1 cellular context compared by ENCODE assay signal in the genomic region with DNA sequence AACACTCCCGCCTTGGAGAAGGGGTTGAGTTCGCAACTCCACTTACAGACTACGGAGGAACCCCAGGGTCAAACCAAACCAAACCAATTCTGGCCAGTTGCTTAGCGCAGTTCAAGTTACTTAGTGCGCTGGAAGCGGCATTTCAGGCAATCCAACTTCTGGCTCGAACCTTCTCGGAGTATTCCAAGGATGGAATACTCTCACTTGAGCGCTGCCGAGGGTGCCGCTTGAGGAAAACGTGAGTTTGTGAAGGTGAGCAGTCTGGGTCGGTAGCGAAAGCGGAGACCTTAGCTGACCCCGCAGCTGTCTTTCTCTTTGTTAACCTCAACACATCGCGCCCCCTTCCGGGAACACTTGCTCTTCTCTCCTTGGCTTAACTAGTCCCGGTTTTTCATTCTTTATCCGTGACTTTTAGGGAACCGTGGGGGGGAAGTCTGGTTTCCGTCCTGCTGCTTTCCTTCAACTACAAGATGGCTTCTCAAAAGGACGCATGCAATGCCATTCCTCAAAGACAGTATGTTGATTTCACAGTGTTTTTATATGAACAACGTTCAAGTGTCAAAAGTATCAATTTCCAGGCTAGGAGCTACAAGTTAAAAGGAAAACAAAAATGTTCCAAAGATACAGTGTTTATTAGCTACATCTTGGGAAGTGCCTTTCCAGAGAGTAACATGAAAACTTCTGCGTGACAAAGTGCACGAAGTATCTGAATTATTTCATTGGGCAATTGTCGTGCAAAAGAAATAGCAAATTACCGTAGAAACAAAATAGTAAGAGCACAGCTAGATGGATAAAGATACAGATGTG.
TF ChIP-seq lines count a peak whose summit lies in the region.

No MANE protein-coding gene starts in this region.

TF ChIP-seq in HepG2, 621 proteins besides CTCF, POLR2A, EP300 and RAD21 (continued from another document and continues in another):
- no peak for TF ChIP-seq TCF12 (IDR thresholded peaks at IDR 0.05)
- TF ChIP-seq TCF12 (CRISPR knock-in tag; IDR thresholded peaks at IDR 0.05), result peak; percentile 46; the same call in 1 of the 2 replicates
- no peak for TF ChIP-seq RBM22 (optimal IDR thresholded peaks at IDR 0.05; ENCODE audit: low read length)
- no peak for TF ChIP-seq ZNF547 (CRISPR knock-in tag; IDR thresholded peaks at IDR 0.05)
- TF ChIP-seq ARID4A (CRISPR knock-in tag; IDR thresholded peaks at IDR 0.05; ENCODE audit: borderline replicate concordance), result 0 out of 2 replicates have a peak, but pooled peaks have one; percentile 44
- TF ChIP-seq, protein P1, sequence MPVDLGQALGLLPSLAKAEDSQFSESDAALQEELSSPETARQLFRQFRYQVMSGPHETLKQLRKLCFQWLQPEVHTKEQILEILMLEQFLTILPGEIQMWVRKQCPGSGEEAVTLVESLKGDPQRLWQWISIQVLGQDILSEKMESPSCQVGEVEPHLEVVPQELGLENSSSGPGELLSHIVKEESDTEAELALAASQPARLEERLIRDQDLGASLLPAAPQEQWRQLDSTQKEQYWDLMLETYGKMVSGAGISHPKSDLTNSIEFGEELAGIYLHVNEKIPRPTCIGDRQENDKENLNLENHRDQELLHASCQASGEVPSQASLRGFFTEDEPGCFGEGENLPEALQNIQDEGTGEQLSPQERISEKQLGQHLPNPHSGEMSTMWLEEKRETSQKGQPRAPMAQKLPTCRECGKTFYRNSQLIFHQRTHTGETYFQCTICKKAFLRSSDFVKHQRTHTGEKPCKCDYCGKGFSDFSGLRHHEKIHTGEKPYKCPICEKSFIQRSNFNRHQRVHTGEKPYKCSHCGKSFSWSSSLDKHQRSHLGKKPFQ (CRISPR knock-in tag; IDR thresholded peaks at IDR 0.05; ENCODE audit: insufficient replicate concordance), result peak; percentile 42
- TF ChIP-seq KDM2A (CRISPR knock-in tag; IDR thresholded peaks at IDR 0.05; ENCODE audit: borderline replicate concordance, low read depth), result 0 out of 2 replicates have a peak, but pooled peaks have one; percentile 16
- TF ChIP-seq ZNF20 (CRISPR knock-in tag; IDR thresholded peaks at IDR 0.05), result no peak
- TF ChIP-seq GABPA (IDR thresholded peaks at IDR 0.05; ENCODE audit: low read depth, low read length), result 0 out of 2 replicates have a peak, but pooled peaks have one; percentile 9
- TF ChIP-seq GABPA (CRISPR knock-in tag; IDR thresholded peaks at IDR 0.05; ENCODE audit: low read depth), result no peak
- peak; percentile 54; the same call in 1 of the 2 replicates for TF ChIP-seq SMAD3 (CRISPR knock-in tag; IDR thresholded peaks at IDR 0.05)
- TF ChIP-seq, protein P2, sequence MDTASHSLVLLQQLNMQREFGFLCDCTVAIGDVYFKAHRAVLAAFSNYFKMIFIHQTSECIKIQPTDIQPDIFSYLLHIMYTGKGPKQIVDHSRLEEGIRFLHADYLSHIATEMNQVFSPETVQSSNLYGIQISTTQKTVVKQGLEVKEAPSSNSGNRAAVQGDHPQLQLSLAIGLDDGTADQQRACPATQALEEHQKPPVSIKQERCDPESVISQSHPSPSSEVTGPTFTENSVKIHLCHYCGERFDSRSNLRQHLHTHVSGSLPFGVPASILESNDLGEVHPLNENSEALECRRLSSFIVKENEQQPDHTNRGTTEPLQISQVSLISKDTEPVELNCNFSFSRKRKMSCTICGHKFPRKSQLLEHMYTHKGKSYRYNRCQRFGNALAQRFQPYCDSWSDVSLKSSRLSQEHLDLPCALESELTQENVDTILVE (CRISPR knock-in tag; IDR thresholded peaks at IDR 0.05), result no peak
- TF ChIP-seq NFRKB (IDR thresholded peaks at IDR 0.05), result no peak
- peak; percentile 92; the same call in 1 of the 2 replicates for TF ChIP-seq EHMT2 (IDR thresholded peaks at IDR 0.05; ENCODE audit: borderline replicate concordance, low read depth, low read length)
- TF ChIP-seq ZGPAT (CRISPR knock-in tag; IDR thresholded peaks at IDR 0.05), result peak; percentile 67; the same call in 1 of the 2 replicates
- no peak for TF ChIP-seq BRD4 (CRISPR knock-in tag; IDR thresholded peaks at IDR 0.05)
- no peak for TF ChIP-seq RBAK (CRISPR knock-in tag; IDR thresholded peaks at IDR 0.05)
- TF ChIP-seq MYC (CRISPR knock-in tag; IDR thresholded peaks at IDR 0.05; ENCODE audit: borderline replicate concordance), result 0 out of 2 replicates have a peak, but pooled peaks have one; percentile 8
- peak; percentile 48 for TF ChIP-seq SAP130 (CRISPR knock-in tag; IDR thresholded peaks at IDR 0.05; ENCODE audit: low read depth)
- no peak for TF ChIP-seq ZHX1 (CRISPR knock-in tag; IDR thresholded peaks at IDR 0.05; ENCODE audit: low read depth)
- peak; percentile 38; the same call in 1 of the 2 replicates for TF ChIP-seq ZNF891 (CRISPR knock-in tag; IDR thresholded peaks at IDR 0.05)
- peak; percentile 4; the same call in 1 of the 2 replicates for TF ChIP-seq ZNF607 (CRISPR knock-in tag; IDR thresholded peaks at IDR 0.05; ENCODE audit: borderline replicate concordance)
- TF ChIP-seq HNRNPH1 (optimal IDR thresholded peaks at IDR 0.05; ENCODE audit: low read depth, low read length), result no peak
- TF ChIP-seq NFYB (CRISPR knock-in tag; IDR thresholded peaks at IDR 0.05), result no peak
- no peak for TF ChIP-seq ZNF704 (CRISPR knock-in tag; IDR thresholded peaks at IDR 0.05; ENCODE audit: borderline replicate concordance)
- TF ChIP-seq ZKSCAN8 (CRISPR knock-in tag; IDR thresholded peaks at IDR 0.05; ENCODE audit: borderline replicate concordance), result no peak
- TF ChIP-seq ZNF510 (CRISPR knock-in tag; IDR thresholded peaks at IDR 0.05; ENCODE audit: low read depth), result 0 out of 2 replicates have a peak, but pooled peaks have one; percentile 0
- TF ChIP-seq NKX3-1 (CRISPR knock-in tag; IDR thresholded peaks at IDR 0.05), result no peak
- TF ChIP-seq EEA1 (CRISPR knock-in tag; IDR thresholded peaks at IDR 0.05; ENCODE audit: borderline replicate concordance), result no peak
- peak; percentile 100 for TF ChIP-seq THRA (CRISPR knock-in tag; IDR thresholded peaks at IDR 0.05; ENCODE audit: borderline replicate concordance)
- 0 out of 2 replicates have a peak, but pooled peaks have one; percentile 30 for TF ChIP-seq ZNF747 (CRISPR knock-in tag; IDR thresholded peaks at IDR 0.05; ENCODE audit: borderline replicate concordance)
- TF ChIP-seq, protein P3, sequence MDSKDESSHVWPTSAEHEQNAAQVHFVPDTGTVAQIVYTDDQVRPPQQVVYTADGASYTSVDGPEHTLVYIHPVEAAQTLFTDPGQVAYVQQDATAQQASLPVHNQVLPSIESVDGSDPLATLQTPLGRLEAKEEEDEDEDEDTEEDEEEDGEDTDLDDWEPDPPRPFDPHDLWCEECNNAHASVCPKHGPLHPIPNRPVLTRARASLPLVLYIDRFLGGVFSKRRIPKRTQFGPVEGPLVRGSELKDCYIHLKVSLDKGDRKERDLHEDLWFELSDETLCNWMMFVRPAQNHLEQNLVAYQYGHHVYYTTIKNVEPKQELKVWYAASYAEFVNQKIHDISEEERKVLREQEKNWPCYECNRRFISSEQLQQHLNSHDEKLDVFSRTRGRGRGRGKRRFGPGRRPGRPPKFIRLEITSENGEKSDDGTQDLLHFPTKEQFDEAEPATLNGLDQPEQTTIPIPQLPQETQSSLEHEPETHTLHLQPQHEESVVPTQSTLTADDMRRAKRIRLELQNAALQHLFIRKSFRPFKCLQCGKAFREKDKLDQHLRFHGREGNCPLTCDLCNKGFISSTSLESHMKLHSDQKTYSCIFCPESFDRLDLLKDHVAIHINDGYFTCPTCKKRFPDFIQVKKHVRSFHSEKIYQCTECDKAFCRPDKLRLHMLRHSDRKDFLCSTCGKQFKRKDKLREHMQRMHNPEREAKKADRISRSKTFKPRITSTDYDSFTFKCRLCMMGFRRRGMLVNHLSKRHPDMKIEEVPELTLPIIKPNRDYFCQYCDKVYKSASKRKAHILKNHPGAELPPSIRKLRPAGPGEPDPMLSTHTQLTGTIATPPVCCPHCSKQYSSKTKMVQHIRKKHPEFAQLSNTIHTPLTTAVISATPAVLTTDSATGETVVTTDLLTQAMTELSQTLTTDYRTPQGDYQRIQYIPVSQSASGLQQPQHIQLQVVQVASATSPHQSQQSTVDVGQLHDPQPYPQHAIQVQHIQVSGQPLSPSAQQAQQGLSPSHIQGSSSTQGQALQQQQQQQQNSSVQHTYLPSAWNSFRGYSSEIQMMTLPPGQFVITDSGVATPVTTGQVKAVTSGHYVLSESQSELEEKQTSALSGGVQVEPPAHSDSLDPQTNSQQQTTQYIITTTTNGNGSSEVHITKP (CRISPR knock-in tag; IDR thresholded peaks at IDR 0.05; ENCODE audit: low read depth), result peak; percentile 88; the same call in 1 of the 2 replicates
- TF ChIP-seq HNRNPLL (IDR thresholded peaks at IDR 0.05; ENCODE audit: low read depth, low read length, poor library complexity, severe bottlenecking), result peak; percentile 83
- TF ChIP-seq SOX6 (IDR thresholded peaks at IDR 0.05), result no peak
- peak; percentile 57 for TF ChIP-seq SOX6 (CRISPR knock-in tag; IDR thresholded peaks at IDR 0.05)
- peak; percentile 55; the same call in 1 of the 2 replicates for TF ChIP-seq ETV5 (CRISPR knock-in tag; IDR thresholded peaks at IDR 0.05; ENCODE audit: borderline replicate concordance)
- TF ChIP-seq KLF11 (CRISPR knock-in tag; IDR thresholded peaks at IDR 0.05), result 0 out of 2 replicates have a peak, but pooled peaks have one; percentile 40
- TF ChIP-seq ZSCAN31 (CRISPR knock-in tag; IDR thresholded peaks at IDR 0.05; ENCODE audit: low read depth), result 0 out of 2 replicates have a peak, but pooled peaks have one; percentile 5
- no peak for TF ChIP-seq FOXK1 (CRISPR knock-in tag; IDR thresholded peaks at IDR 0.05; ENCODE audit: borderline replicate concordance, low read depth)
- TF ChIP-seq ZNF12 (CRISPR knock-in tag; IDR thresholded peaks at IDR 0.05), result no peak
